In genomic region chr9:20236676-20237075, GRCh38 we compare ENCODE assay signal across 24 cellular contexts.
DNase-seq lines count a peak whose midpoint lies in the region; ATAC-seq, FAIRE-seq and TF ChIP-seq lines count a peak whose summit lies in the region.
"Had no signal": no experiment of that assay in that cellular context is flagged by ENCODE, and none has a peak within 500 bp of the region (broad histone marks: within the 10 kb centered on the region; RNA-seq: fewer than 3 reads in every experiment).

No MANE protein-coding gene starts in this region.

- WGBS in suprapubic skin, result 53% methylated on average over 4 of the region's 4 CpGs

- no peaks in the 10 kb centered on the region for H3K4me1 ChIP-seq in suprapubic skin
- H3K4me1 ChIP-seq: colonic mucosa, HAP-1, Peyer's patch, transverse colon had no signal

- no peaks in the 10 kb centered on the region for H3K27me3 ChIP-seq in suprapubic skin
- H3K27me3 ChIP-seq: colonic mucosa, Peyer's patch, transverse colon had no signal

- ATAC-seq in SK-N-SH treated with all-trans-retinoic acid at 6 μM for 48 hours, result no peak
- no peak for ATAC-seq in HG03159 (IDR thresholded peaks at IDR 0.05; ENCODE audit: unreplicated experiment)
- ATAC-seq: activated naive CD4-positive, alpha-beta T cell treated with anti-CD3 and anti-CD28 coated beads, Interleukin-2, amount 50 U/mL, for 72 hours; GM12878; natural killer cell treated with Interleukin-12 subunit alpha and Interleukin-12 subunit beta and Interleukin-15 and Interleukin-18, amount 100 ng/mL, for 72 hours; stimulated activated naive CD8-positive, alpha-beta T cell treated with anti-CD3 and anti-CD28 coated beads, Interleukin-15, Interleukin-2, amounts not matched to agents 100 U/mL and 50 U/mL, for 24 hours had no signal

- no peak for TF ChIP-seq CTCF in suprapubic skin (IDR thresholded peaks at IDR 0.05)

- no peaks in the 10 kb centered on the region for H3K36me3 ChIP-seq in suprapubic skin
- H3K36me3 ChIP-seq: colonic mucosa, HAP-1, Peyer's patch, transverse colon had no signal

- peak; percentile 7 to 31 for DNase-seq in NCI-H2081 (lab: John Stamatoyannopoulos, UW)
- no peak for DNase-seq in NCI-H2081 treated with DMSO at 0.1 percent for 48 hours (lab: John Stamatoyannopoulos, UW)
- DNase-seq in NCI-H69 (lab: John Stamatoyannopoulos, UW), result peak; percentile 15
- peak; percentile 54 for DNase-seq in islet precursor cell
- DNase-seq in urothelium cell line (ENCODE audit: low spot score), result peak; percentile 12
- DNase-seq in suprapubic skin (ENCODE audit: low spot score in 2 of 2), result no peak
- DNase-seq: 8988T; activated CD8-positive, alpha-beta memory T cell treated with anti-CD3 and anti-CD28 coated beads for 24 hours; colonic mucosa; hippocampal formation; IMR-90; kidney; mesenchymal stem cell; NCI-H1930; Peyer's patch; stimulated activated naive CD8-positive, alpha-beta T cell treated with anti-CD3 and anti-CD28 coated beads, Interleukin-15, Interleukin-2, amounts not matched to agents 100 U/mL and 50 U/mL, for 24 hours; transverse colon had no signal

- H3K4me3 ChIP-seq in suprapubic skin, result no peak overlapping the region
- H3K4me3 ChIP-seq: colonic mucosa, GM12878, HAP-1, Peyer's patch, SK-N-MC, transverse colon had no signal

- H3K27ac ChIP-seq in suprapubic skin, result no peak overlapping the region
- H3K27ac ChIP-seq: colonic mucosa, Peyer's patch, SK-N-MC, transverse colon had no signal

- H3K9me3 ChIP-seq in suprapubic skin, result peaks cover 3% of the 10 kb centered on the region
- H3K9me3 ChIP-seq: colonic mucosa, HAP-1, Peyer's patch, transverse colon had no signal

- no peak for TF ChIP-seq POLR2A in suprapubic skin (IDR thresholded peaks at IDR 0.05)

- TF ChIP-seq EP300 in suprapubic skin (IDR thresholded peaks at IDR 0.05), result no peak

- FAIRE-seq in urothelium cell line (lab: Jason Lieb, UNC), result no peak
- FAIRE-seq: GM12878, kidney had no signal

TF ChIP-seq in SK-N-SH treated with all-trans-retinoic acid at 6 μM for 48 hours, 23 proteins besides CTCF, POLR2A, EP300 and RAD21:
- TF ChIP-seq CSDC2 (CRISPR knock-in tag; IDR thresholded peaks at IDR 0.05), result no peak
- no peak for TF ChIP-seq RARB (CRISPR knock-in tag; IDR thresholded peaks at IDR 0.05)
- TF ChIP-seq CREB5 (CRISPR knock-in tag; IDR thresholded peaks at IDR 0.05; ENCODE audit: low read depth), result no peak
- no peak for TF ChIP-seq ESRRG (CRISPR knock-in tag; IDR thresholded peaks at IDR 0.05)
- no peak for TF ChIP-seq ISL1 (CRISPR knock-in tag; IDR thresholded peaks at IDR 0.05)
- no peak for TF ChIP-seq TCF4 (CRISPR knock-in tag; IDR thresholded peaks at IDR 0.05; ENCODE audit: borderline replicate concordance)
- no peak for TF ChIP-seq ZNF70 (CRISPR knock-in tag; IDR thresholded peaks at IDR 0.05)
- TF ChIP-seq TOX (CRISPR knock-in tag; IDR thresholded peaks at IDR 0.05; ENCODE audit: borderline replicate concordance), result no peak
- no peak for TF ChIP-seq ZFP3 (CRISPR knock-in tag; IDR thresholded peaks at IDR 0.05)
TF ChIP-seq in SK-N-SH treated with all-trans-retinoic acid at 6 μM for 48 hours: peak in this region for 0.

Comparison
In these comparisons a context has a peak if more than half of its experiments do, and no peak if none do; other contexts are left out.
1. DNase-seq: peak in NCI-H2081 (2 of 2), NCI-H69 (single experiment), islet precursor cell (single experiment) and urothelium cell line (single experiment); none in NCI-H2081 treated with DMSO at 0.1 percent for 48 hours (single experiment) and suprapubic skin (0 of 2).